1 cellular context compared by ENCODE assay signal in the genomic region with DNA sequence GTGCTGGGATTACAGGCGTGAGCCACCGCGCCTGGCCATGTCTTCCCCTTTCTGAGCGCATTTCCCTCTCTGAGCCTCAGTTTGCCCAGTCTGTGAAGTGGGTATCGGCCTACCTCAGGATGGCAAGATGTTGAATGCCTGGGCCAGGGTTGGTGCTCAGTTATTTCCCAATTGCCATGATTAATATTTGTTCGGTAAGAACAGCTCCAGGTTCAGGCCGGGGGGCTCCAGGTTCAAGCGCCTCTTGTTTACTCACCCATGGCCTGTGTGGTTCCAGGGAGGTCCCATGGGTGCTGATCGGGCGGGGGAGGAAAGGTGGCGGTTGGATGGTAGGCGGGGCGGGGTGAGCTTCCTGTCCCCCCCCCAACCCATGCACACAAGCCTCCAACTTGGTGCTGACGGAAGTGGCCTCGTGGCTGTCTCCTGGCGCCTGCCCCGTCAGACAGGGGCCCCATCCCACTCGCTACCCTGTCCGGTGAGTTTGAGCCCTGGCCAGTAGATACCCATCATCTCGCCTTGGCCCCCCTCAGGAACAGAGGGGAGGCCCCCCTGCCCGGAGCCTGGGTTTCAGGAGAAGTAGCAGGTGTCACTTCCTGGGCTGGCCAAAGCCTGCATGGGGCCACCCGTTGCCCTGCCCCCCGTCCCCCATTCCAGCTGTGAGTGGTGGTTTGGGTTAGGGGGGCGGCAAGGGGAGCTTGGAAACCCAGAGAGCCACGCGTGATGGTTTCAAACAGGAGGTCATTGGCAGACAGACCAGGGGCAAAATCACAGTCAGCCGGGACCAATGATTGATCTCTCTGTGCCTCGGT.
TF ChIP-seq lines count a peak whose summit lies in the region.

A gene with protein sequence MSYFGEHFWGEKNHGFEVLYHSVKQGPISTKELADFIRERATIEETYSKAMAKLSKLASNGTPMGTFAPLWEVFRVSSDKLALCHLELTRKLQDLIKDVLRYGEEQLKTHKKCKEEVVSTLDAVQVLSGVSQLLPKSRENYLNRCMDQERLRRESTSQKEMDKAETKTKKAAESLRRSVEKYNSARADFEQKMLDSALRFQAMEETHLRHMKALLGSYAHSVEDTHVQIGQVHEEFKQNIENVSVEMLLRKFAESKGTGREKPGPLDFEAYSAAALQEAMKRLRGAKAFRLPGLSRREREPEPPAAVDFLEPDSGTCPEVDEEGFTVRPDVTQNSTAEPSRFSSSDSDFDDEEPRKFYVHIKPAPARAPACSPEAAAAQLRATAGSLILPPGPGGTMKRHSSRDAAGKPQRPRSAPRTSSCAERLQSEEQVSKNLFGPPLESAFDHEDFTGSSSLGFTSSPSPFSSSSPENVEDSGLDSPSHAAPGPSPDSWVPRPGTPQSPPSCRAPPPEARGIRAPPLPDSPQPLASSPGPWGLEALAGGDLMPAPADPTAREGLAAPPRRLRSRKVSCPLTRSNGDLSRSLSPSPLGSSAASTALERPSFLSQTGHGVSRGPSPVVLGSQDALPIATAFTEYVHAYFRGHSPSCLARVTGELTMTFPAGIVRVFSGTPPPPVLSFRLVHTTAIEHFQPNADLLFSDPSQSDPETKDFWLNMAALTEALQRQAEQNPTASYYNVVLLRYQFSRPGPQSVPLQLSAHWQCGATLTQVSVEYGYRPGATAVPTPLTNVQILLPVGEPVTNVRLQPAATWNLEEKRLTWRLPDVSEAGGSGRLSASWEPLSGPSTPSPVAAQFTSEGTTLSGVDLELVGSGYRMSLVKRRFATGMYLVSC (plus strand): TSS at position 375 of the 809 bp plus-strand sequence. CDS start 3,688 bp downstream, outside the sequence.

TF ChIP-seq in K562, 482 proteins besides CTCF, POLR2A, EP300 and RAD21 (continued from another document and continues in another):
- TF ChIP-seq, protein P1, sequence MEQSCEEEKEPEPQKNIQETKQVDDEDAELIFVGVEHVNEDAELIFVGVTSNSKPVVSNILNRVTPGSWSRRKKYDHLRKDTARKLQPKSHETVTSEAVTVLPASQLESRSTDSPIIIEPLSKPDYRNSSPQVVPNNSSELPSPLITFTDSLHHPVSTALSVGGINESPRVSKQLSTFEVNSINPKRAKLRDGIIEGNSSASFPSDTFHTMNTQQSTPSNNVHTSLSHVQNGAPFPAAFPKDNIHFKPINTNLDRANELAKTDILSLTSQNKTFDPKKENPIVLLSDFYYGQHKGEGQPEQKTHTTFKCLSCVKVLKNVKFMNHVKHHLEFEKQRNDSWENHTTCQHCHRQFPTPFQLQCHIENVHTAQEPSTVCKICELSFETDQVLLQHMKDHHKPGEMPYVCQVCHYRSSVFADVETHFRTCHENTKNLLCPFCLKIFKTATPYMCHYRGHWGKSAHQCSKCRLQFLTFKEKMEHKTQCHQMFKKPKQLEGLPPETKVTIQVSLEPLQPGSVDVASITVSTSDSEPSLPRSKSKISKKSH (CRISPR knock-in tag; IDR thresholded peaks at IDR 0.05), result no peak
- no peak for TF ChIP-seq CBFA2T3 (IDR thresholded peaks at IDR 0.05)
- TF ChIP-seq, protein P2, sequence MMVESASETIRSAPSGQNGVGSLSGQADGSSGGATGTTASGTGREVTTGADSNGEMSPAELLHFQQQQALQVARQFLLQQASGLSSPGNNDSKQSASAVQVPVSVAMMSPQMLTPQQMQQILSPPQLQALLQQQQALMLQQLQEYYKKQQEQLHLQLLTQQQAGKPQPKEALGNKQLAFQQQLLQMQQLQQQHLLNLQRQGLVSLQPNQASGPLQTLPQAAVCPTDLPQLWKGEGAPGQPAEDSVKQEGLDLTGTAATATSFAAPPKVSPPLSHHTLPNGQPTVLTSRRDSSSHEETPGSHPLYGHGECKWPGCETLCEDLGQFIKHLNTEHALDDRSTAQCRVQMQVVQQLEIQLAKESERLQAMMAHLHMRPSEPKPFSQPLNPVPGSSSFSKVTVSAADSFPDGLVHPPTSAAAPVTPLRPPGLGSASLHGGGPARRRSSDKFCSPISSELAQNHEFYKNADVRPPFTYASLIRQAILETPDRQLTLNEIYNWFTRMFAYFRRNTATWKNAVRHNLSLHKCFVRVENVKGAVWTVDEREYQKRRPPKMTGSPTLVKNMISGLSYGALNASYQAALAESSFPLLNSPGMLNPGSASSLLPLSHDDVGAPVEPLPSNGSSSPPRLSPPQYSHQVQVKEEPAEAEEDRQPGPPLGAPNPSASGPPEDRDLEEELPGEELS (CRISPR knock-in tag; IDR thresholded peaks at IDR 0.05; ENCODE audit: borderline replicate concordance), result peak; percentile 83; the same call in 1 of the 2 replicates
- TF ChIP-seq, protein P3, sequence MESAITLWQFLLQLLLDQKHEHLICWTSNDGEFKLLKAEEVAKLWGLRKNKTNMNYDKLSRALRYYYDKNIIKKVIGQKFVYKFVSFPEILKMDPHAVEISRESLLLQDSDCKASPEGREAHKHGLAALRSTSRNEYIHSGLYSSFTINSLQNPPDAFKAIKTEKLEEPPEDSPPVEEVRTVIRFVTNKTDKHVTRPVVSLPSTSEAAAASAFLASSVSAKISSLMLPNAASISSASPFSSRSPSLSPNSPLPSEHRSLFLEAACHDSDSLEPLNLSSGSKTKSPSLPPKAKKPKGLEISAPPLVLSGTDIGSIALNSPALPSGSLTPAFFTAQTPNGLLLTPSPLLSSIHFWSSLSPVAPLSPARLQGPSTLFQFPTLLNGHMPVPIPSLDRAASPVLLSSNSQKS (CRISPR knock-in tag; IDR thresholded peaks at IDR 0.05), result no peak
- TF ChIP-seq RBM25 (IDR thresholded peaks at IDR 0.05; ENCODE audit: low read depth, low read length, severe bottlenecking), result peak; percentile 97
- TF ChIP-seq, protein P4, sequence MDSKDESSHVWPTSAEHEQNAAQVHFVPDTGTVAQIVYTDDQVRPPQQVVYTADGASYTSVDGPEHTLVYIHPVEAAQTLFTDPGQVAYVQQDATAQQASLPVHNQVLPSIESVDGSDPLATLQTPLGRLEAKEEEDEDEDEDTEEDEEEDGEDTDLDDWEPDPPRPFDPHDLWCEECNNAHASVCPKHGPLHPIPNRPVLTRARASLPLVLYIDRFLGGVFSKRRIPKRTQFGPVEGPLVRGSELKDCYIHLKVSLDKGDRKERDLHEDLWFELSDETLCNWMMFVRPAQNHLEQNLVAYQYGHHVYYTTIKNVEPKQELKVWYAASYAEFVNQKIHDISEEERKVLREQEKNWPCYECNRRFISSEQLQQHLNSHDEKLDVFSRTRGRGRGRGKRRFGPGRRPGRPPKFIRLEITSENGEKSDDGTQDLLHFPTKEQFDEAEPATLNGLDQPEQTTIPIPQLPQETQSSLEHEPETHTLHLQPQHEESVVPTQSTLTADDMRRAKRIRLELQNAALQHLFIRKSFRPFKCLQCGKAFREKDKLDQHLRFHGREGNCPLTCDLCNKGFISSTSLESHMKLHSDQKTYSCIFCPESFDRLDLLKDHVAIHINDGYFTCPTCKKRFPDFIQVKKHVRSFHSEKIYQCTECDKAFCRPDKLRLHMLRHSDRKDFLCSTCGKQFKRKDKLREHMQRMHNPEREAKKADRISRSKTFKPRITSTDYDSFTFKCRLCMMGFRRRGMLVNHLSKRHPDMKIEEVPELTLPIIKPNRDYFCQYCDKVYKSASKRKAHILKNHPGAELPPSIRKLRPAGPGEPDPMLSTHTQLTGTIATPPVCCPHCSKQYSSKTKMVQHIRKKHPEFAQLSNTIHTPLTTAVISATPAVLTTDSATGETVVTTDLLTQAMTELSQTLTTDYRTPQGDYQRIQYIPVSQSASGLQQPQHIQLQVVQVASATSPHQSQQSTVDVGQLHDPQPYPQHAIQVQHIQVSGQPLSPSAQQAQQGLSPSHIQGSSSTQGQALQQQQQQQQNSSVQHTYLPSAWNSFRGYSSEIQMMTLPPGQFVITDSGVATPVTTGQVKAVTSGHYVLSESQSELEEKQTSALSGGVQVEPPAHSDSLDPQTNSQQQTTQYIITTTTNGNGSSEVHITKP (IDR thresholded peaks at IDR 0.05; ENCODE audit: partially characterized antibody), result peak; percentile 93
- no peak for TF ChIP-seq RBM22 (IDR thresholded peaks at IDR 0.05; ENCODE audit: low read depth, low read length, poor library complexity, severe bottlenecking)
- TF ChIP-seq SMAD2 (IDR thresholded peaks at IDR 0.05; ENCODE audit: low read depth, low read length), result no peak
- TF ChIP-seq SRSF9 (IDR thresholded peaks at IDR 0.05; ENCODE audit: borderline replicate concordance, low read depth, low read length), result no peak
- TF ChIP-seq, protein P5, sequence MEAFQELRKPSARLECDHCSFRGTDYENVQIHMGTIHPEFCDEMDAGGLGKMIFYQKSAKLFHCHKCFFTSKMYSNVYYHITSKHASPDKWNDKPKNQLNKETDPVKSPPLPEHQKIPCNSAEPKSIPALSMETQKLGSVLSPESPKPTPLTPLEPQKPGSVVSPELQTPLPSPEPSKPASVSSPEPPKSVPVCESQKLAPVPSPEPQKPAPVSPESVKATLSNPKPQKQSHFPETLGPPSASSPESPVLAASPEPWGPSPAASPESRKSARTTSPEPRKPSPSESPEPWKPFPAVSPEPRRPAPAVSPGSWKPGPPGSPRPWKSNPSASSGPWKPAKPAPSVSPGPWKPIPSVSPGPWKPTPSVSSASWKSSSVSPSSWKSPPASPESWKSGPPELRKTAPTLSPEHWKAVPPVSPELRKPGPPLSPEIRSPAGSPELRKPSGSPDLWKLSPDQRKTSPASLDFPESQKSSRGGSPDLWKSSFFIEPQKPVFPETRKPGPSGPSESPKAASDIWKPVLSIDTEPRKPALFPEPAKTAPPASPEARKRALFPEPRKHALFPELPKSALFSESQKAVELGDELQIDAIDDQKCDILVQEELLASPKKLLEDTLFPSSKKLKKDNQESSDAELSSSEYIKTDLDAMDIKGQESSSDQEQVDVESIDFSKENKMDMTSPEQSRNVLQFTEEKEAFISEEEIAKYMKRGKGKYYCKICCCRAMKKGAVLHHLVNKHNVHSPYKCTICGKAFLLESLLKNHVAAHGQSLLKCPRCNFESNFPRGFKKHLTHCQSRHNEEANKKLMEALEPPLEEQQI (IDR thresholded peaks at IDR 0.05), result no peak
- no peak for TF ChIP-seq ZNF197 (CRISPR knock-in tag; IDR thresholded peaks at IDR 0.05; ENCODE audit: low read depth)
- peak; percentile 82 for TF ChIP-seq CHD4 (IDR thresholded peaks at IDR 0.05; ENCODE audit: insufficient read depth, insufficient replicate concordance, low read depth, low read length, poor library complexity, severe bottlenecking)
- no peak for TF ChIP-seq ZNF41 (CRISPR knock-in tag; conservative IDR thresholded peaks at IDR 0.05)
- 0 out of 2 replicates have a peak, but pooled peaks have one; percentile 26 for TF ChIP-seq SMARCA4 (IDR thresholded peaks at IDR 0.05)
- TF ChIP-seq, protein P6, sequence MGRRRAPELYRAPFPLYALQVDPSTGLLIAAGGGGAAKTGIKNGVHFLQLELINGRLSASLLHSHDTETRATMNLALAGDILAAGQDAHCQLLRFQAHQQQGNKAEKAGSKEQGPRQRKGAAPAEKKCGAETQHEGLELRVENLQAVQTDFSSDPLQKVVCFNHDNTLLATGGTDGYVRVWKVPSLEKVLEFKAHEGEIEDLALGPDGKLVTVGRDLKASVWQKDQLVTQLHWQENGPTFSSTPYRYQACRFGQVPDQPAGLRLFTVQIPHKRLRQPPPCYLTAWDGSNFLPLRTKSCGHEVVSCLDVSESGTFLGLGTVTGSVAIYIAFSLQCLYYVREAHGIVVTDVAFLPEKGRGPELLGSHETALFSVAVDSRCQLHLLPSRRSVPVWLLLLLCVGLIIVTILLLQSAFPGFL (CRISPR knock-in tag; IDR thresholded peaks at IDR 0.05), result no peak
- TF ChIP-seq FIP1L1 (IDR thresholded peaks at IDR 0.05; ENCODE audit: low read depth, low read length, poor library complexity, severe bottlenecking), result no peak
- TF ChIP-seq, protein P7, sequence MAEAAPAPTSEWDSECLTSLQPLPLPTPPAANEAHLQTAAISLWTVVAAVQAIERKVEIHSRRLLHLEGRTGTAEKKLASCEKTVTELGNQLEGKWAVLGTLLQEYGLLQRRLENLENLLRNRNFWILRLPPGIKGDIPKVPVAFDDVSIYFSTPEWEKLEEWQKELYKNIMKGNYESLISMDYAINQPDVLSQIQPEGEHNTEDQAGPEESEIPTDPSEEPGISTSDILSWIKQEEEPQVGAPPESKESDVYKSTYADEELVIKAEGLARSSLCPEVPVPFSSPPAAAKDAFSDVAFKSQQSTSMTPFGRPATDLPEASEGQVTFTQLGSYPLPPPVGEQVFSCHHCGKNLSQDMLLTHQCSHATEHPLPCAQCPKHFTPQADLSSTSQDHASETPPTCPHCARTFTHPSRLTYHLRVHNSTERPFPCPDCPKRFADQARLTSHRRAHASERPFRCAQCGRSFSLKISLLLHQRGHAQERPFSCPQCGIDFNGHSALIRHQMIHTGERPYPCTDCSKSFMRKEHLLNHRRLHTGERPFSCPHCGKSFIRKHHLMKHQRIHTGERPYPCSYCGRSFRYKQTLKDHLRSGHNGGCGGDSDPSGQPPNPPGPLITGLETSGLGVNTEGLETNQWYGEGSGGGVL (CRISPR knock-in tag; IDR thresholded peaks at IDR 0.05), result no peak
- TF ChIP-seq, protein P8, sequence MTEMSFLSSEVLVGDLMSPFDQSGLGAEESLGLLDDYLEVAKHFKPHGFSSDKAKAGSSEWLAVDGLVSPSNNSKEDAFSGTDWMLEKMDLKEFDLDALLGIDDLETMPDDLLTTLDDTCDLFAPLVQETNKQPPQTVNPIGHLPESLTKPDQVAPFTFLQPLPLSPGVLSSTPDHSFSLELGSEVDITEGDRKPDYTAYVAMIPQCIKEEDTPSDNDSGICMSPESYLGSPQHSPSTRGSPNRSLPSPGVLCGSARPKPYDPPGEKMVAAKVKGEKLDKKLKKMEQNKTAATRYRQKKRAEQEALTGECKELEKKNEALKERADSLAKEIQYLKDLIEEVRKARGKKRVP (CRISPR knock-in tag; IDR thresholded peaks at IDR 0.05), result no peak
- TF ChIP-seq, protein P9, sequence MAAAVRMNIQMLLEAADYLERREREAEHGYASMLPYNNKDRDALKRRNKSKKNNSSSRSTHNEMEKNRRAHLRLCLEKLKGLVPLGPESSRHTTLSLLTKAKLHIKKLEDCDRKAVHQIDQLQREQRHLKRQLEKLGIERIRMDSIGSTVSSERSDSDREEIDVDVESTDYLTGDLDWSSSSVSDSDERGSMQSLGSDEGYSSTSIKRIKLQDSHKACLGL (CRISPR knock-in tag; IDR thresholded peaks at IDR 0.05; ENCODE audit: borderline replicate concordance, poor library complexity, severe bottlenecking), result no peak
- no peak for TF ChIP-seq RBM15 (IDR thresholded peaks at IDR 0.05; ENCODE audit: insufficient read depth, low read length)
- peak; percentile 54; the same call in 1 of the 2 replicates for TF ChIP-seq NCOA1 (IDR thresholded peaks at IDR 0.05; ENCODE audit: low read depth)
- no peak for TF ChIP-seq ZNF311 (CRISPR knock-in tag; IDR thresholded peaks at IDR 0.05)
- TF ChIP-seq ESRRB (CRISPR knock-in tag; IDR thresholded peaks at IDR 0.05; ENCODE audit: borderline replicate concordance), result no peak
- TF ChIP-seq ZNF436 (CRISPR knock-in tag; IDR thresholded peaks at IDR 0.05), result no peak
- no peak for TF ChIP-seq GTF2F1 (IDR thresholded peaks at IDR 0.05; ENCODE audit: low read depth, low read length)
- no peak for TF ChIP-seq ILF3 (IDR thresholded peaks at IDR 0.05; ENCODE audit: borderline replicate concordance)
- TF ChIP-seq, protein P10, sequence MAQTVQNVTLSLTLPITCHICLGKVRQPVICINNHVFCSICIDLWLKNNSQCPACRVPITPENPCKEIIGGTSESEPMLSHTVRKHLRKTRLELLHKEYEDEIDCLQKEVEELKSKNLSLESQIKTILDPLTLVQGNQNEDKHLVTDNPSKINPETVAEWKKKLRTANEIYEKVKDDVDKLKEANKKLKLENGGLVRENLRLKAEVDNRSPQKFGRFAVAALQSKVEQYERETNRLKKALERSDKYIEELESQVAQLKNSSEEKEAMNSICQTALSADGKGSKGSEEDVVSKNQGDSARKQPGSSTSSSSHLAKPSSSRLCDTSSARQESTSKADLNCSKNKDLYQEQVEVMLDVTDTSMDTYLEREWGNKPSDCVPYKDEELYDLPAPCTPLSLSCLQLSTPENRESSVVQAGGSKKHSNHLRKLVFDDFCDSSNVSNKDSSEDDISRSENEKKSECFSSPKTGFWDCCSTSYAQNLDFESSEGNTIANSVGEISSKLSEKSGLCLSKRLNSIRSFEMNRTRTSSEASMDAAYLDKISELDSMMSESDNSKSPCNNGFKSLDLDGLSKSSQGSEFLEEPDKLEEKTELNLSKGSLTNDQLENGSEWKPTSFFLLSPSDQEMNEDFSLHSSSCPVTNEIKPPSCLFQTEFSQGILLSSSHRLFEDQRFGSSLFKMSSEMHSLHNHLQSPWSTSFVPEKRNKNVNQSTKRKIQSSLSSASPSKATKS (CRISPR knock-in tag; IDR thresholded peaks at IDR 0.05), result no peak
- TF ChIP-seq RAD51 (IDR thresholded peaks at IDR 0.05; ENCODE audit: borderline replicate concordance, low read depth), result peak; percentile 33; the same call in 1 of the 2 replicates
